In genomic region chr19:51986309-51987291, GRCh38 we compare ENCODE assay signal across 1 cellular context.
A peak's percentile ranks its signal among the peaks of the same experiment; 100 is the strongest.
TF ChIP-seq lines count a peak whose summit lies in the region.

ZNF350 (minus strand) TSS chr19:51986840; CDS start chr19:51974360, 12,480 bp downstream.

TF ChIP-seq in HEK293, 187 proteins besides CTCF, POLR2A, EP300 and RAD21 (continued from another document and continues in another):
- TF ChIP-seq ZSCAN18 (tag by site-specific recombination; IDR thresholded peaks at IDR 0.05) (0 out of 2 replicates have a peak, but pooled peaks have one; percentile 67), ZNF610 (tag by site-specific recombination; IDR thresholded peaks at IDR 0.05; ENCODE audit: borderline replicate concordance) (0 out of 2 replicates have a peak, but pooled peaks have one; percentile 45), ZNF133 (tag by site-specific recombination; IDR thresholded peaks at IDR 0.05) (no peak), ZNF335 (tag by site-specific recombination; conservative IDR thresholded peaks at IDR 0.05) (peak; percentile 99), YY1 (tag by site-specific recombination; IDR thresholded peaks at IDR 0.05) (peak; percentile 98), SP7 (tag by site-specific recombination; IDR thresholded peaks at IDR 0.05) (peak; percentile 37), ZNF701 (tag by site-specific recombination; IDR thresholded peaks at IDR 0.05) (no peak), ZBTB20 (tag by site-specific recombination; IDR thresholded peaks at IDR 0.05) (peak; percentile 79), ZBTB11 (tag by site-specific recombination; conservative IDR thresholded peaks at IDR 0.05; ENCODE audit: low read depth) (peak; percentile 67), ZBTB10 (tag by site-specific recombination; IDR thresholded peaks at IDR 0.05) (0 out of 2 replicates have a peak, but pooled peaks have one; percentile 29), ZSCAN30 (tag by site-specific recombination; IDR thresholded peaks at IDR 0.05) (peak; percentile 76; the same call in 1 of the 2 replicates), YY2 (tag by site-specific recombination; IDR thresholded peaks at IDR 0.05) (peak; percentile 98), ZNF24 (tag by site-specific recombination; IDR thresholded peaks at IDR 0.05) (0 out of 2 replicates have a peak, but pooled peaks have one; percentile 23), ELK4 (IDR thresholded peaks at IDR 0.05; ENCODE audit: borderline replicate concordance, low read depth, low read length) (no peak), PRDM10 (tag by site-specific recombination; IDR thresholded peaks at IDR 0.05) (peak; percentile 58), SCRT1 (tag by site-specific recombination; IDR thresholded peaks at IDR 0.05; ENCODE audit: borderline replicate concordance) (no peak), ZNF10 (tag by site-specific recombination; IDR thresholded peaks at IDR 0.05) (0 out of 2 replicates have a peak, but pooled peaks have one; percentile 40), PRDM6 (tag by site-specific recombination; IDR thresholded peaks at IDR 0.05) (no peak), ZNF623 (tag by site-specific recombination; IDR thresholded peaks at IDR 0.05) (peak; percentile 28; the same call in 1 of the 2 replicates), ZNF501 (tag by site-specific recombination; IDR thresholded peaks at IDR 0.05) (0 out of 2 replicates have a peak, but pooled peaks have one; percentile 41), FEZF1 (tag by site-specific recombination; IDR thresholded peaks at IDR 0.05) (peak; percentile 48; the same call in 1 of the 2 replicates), SP3 (tag by site-specific recombination; IDR thresholded peaks at IDR 0.05) (peak; percentile 68), ZNF184 (tag by site-specific recombination; IDR thresholded peaks at IDR 0.05) (no peak), TCF7L2 (IDR thresholded peaks at IDR 0.05; ENCODE audit: borderline replicate concordance, low read depth, low read length) (peak; percentile 82; the same call in 1 of the 2 replicates), ZFHX2 (tag by site-specific recombination; conservative IDR thresholded peaks at IDR 0.05) (no peak), ZNF391 (tag by site-specific recombination; IDR thresholded peaks at IDR 0.05; ENCODE audit: borderline replicate concordance, low read depth) (no peak; the same call in 1 of the 2 replicates), ZNF660 (tag by site-specific recombination; IDR thresholded peaks at IDR 0.05) (peak; percentile 95), AEBP2 (tag by site-specific recombination; IDR thresholded peaks at IDR 0.05; ENCODE audit: borderline replicate concordance) (no peak), BCL11A (tag by site-specific recombination; IDR thresholded peaks at IDR 0.05; ENCODE audit: low read depth) (no peak), KLF8 (tag by site-specific recombination; IDR thresholded peaks at IDR 0.05) (0 out of 2 replicates have a peak, but pooled peaks have one; percentile 33), ZNF350 (tag by site-specific recombination; IDR thresholded peaks at IDR 0.05) (peak; percentile 89), ZNF518A (tag by site-specific recombination; conservative IDR thresholded peaks at IDR 0.05; ENCODE audit: low read depth) (peak; percentile 72), ZNF843 (tag by site-specific recombination; IDR thresholded peaks at IDR 0.05) (no peak), ZNF76 (tag by site-specific recombination; IDR thresholded peaks at IDR 0.05; ENCODE audit: borderline replicate concordance, low read depth) (peak; percentile 91)
